In the genomic region with DNA sequence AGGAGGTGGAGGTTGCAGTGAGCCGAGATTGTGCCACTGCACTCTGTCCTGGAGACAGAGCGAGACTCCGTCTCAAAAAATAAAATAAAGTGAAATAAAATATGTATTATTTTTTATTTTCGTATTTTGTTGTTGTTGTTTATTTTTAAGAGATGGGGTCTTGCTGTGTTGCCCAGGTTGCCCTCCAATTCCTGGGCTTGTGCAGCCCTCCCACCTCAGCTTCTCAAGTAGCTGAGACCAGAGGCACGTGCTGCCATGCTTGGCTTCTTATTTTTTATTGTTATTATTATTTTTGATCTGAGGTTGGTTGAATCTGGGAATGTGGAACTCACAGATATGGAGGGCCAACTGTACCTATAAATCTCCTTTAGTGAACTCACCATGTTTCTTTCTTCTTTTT, we compare ENCODE assay signal across 22 cellular contexts. TPM values are rescaled to one million over a fixed set of nuclear protein-coding genes. Genes with fewer than 3 reads are reported as not detected.
A peak's percentile ranks its signal among the peaks of the same experiment; 100 is the strongest.
DNase-seq lines count a peak whose midpoint lies in the region; ATAC-seq, FAIRE-seq and TF ChIP-seq lines count a peak whose summit lies in the region.
"Had no signal": no experiment of that assay in that cellular context is flagged by ENCODE, and none has a peak within 500 bp of the region (broad histone marks: within the 10 kb centered on the region; RNA-seq: fewer than 3 reads in every experiment).

No MANE protein-coding gene starts in this region.

- no peaks in the 10 kb centered on the region for H4K20me1 ChIP-seq in K562 (replicated peaks; ENCODE audit: control insufficient read depth, insufficient read depth, low read length)

- H3K27me3 ChIP-seq in K562 (ENCODE audit: control insufficient read depth in 2 of 2, insufficient read depth in 2 of 2, low read length in 2 of 2) (no peaks in the 10 kb centered on the region), esophagus squamous epithelium (no peaks in the 10 kb centered on the region)

- no peak overlapping the region for H3K4me2 ChIP-seq in K562 (ENCODE audit: insufficient read depth, low read length)
- H3K4me2 ChIP-seq: A549 had no signal

- no peak overlapping the region for H3K4me3 ChIP-seq in HEK293 (ENCODE audit: low read depth, low read length)
- no peak overlapping the region for H3K4me3 ChIP-seq in K562
- H3K4me3 ChIP-seq in esophagus squamous epithelium: no peak overlapping the region
- H3K4me3 ChIP-seq: A549, GM23248 had no signal

- CTCF ChIA-PET in HEK293 (lab: Yijun Ruan, JAX) (no interaction called here), K562 (lab: Yijun Ruan, JAX; ENCODE audit: low intra/inter-chr PET ratio) (no interaction called here)

- FAIRE-seq in K562 (lab: Jason Lieb, UNC): no peak
- FAIRE-seq: A549, G401.6, GM12892, H1 had no signal

- H3K4me3 Mint-ChIP-seq in activated T-cell treated with anti-CD3 and anti-CD28 coated beads, Interleukin-2, amount 50 U/mL, for 24 hours: no peak overlapping the region
- H3K4me3 Mint-ChIP-seq: CD4-positive, alpha-beta memory T cell had no signal

- H2AFZ ChIP-seq in K562 (ENCODE audit: low read depth, low read length): no peak overlapping the region
- H2AFZ ChIP-seq: GM23248 had no signal

- in situ Hi-C loops in K562 (cut with MboI): no loop called here

- no peaks in the 10 kb centered on the region for H3K27me3 Mint-ChIP-seq in activated T-cell treated with anti-CD3 and anti-CD28 coated beads, Interleukin-2, amount 50 U/mL, for 24 hours
- H3K27me3 Mint-ChIP-seq: CD4-positive, alpha-beta memory T cell had no signal

- no peak for TF ChIP-seq EP300 in K562 (IDR thresholded peaks at IDR 0.05; ENCODE audit: low read length)

- no peaks in the 10 kb centered on the region for H3K9me1 ChIP-seq in K562 (ENCODE audit: control insufficient read depth, insufficient read depth, low read length)

- peaks cover 63% of the 10 kb centered on the region for H3K36me3 Mint-ChIP-seq in activated T-cell treated with anti-CD3 and anti-CD28 coated beads, Interleukin-2, amount 50 U/mL, for 24 hours (ENCODE audit: low read depth)

- H3K36me3 ChIP-seq in HEK293 (ENCODE audit: control insufficient read depth in 2 of 2, insufficient read depth in 1 of 2, low read length in 2 of 2): peaks cover 13 to 24% of the 10 kb centered on the region in 2 experiments; a peak in 2 of 3 replicates
- H3K36me3 ChIP-seq in K562 (ENCODE audit: control insufficient read depth, insufficient read depth, low read length): peaks cover 6% of the 10 kb centered on the region; the same call in 2 of the 3 replicates
- H3K36me3 ChIP-seq in esophagus squamous epithelium: peaks cover 0 to 25% (median 0%) of the 10 kb centered on the region in 3 donors

- TF ChIP-seq RAD21 in K562 (CRISPR knock-in tag; conservative IDR thresholded peaks at IDR 0.05 in 1 of 2, IDR thresholded peaks at IDR 0.05 in 1 of 2): no peak

- H3K9ac ChIP-seq in K562 (ENCODE audit: insufficient read depth in 1 of 2, low read depth in 2 of 2, low read length in 2 of 2): no peak overlapping the region
- H3K9ac ChIP-seq: GM23248 had no signal

- H3K9me3 ChIP-seq in HEK293 (ENCODE audit: control insufficient read depth, insufficient read depth, low read depth, low read length): no peaks in the 10 kb centered on the region
- H3K9me3 ChIP-seq in K562 (replicated peaks; ENCODE audit: control insufficient read depth, insufficient read depth, low read depth, low read length): no peaks in the 10 kb centered on the region
- H3K9me3 ChIP-seq in esophagus squamous epithelium: no peaks in the 10 kb centered on the region
- H3K9me3 ChIP-seq: A549 had no signal

- H3K4me1 ChIP-seq in HEK293 (ENCODE audit: control insufficient read depth, insufficient read depth, low read length): peaks cover 14% of the 10 kb centered on the region
- 0 out of 5 replicates have a peak, but pooled peaks cover 0 to 10% of the 10 kb centered on the region in 2 experiments for H3K4me1 ChIP-seq in K562 (replicated peaks in 1 of 2; ENCODE audit: control insufficient read depth in 2 of 2, insufficient read depth in 2 of 2, low read length in 2 of 2)
- H3K4me1 ChIP-seq in esophagus squamous epithelium: peaks cover 0 to 13% (median 0%) of the 10 kb centered on the region in 3 donors
- H3K4me1 ChIP-seq: A549 had no signal

- ATAC-seq in K562 (no peak), HG03520 (IDR thresholded peaks at IDR 0.05; ENCODE audit: unreplicated experiment) (no peak)
- ATAC-seq: A549 had no signal

- no peak for DNase-seq in activated T-cell treated with anti-CD3 and anti-CD28 coated beads, Interleukin-2, amount 50 U/mL, for 24 hours
- DNase-seq in activated T-cell treated with anti-CD3 and anti-CD28 coated beads, Interleukin-2, amount 50 U/mL, for 1 hour: no peak
- DNase-seq in K562 (ENCODE audit: extremely low read depth in 1 of 4, low spot score in 3 of 4): no peak
- no peak for DNase-seq in esophagus squamous epithelium (lab: John Stamatoyannopoulos, UW)
- DNase-seq: 8988T; ACHN; AML-193; C1 segment of cervical spinal cord; Calu3; CD4-positive, alpha-beta memory T cell; COR-L47; DMS53; DMS79 treated with DMSO at 0.1 percent for 48 hours; GM23248; H7; HCEC 1CT had no signal

- peak overlapping the region; percentile 69 for H3K27ac Mint-ChIP-seq in activated T-cell treated with anti-CD3 and anti-CD28 coated beads, Interleukin-2, amount 50 U/mL, for 24 hours
- H3K27ac Mint-ChIP-seq: CD4-positive, alpha-beta memory T cell had no signal

- no TSS peak for BruUV-seq in K562 (replicated peaks; lab: Mats Ljungman, UMichigan)

- peaks cover 49% of the 10 kb centered on the region for H3K4me1 Mint-ChIP-seq in activated T-cell treated with anti-CD3 and anti-CD28 coated beads, Interleukin-2, amount 50 U/mL, for 24 hours (ENCODE audit: low read depth)

- peaks cover 25% of the 10 kb centered on the region for H3K79me2 ChIP-seq in K562 (ENCODE audit: control insufficient read depth, insufficient read depth, low read length)

- POLR2A ChIA-PET in HEK293 (lab: Yijun Ruan, JAX) (no interaction called here), K562 (lab: Yijun Ruan, JAX) (interaction anchor here (1.0 to 1.5 kb wide), 2 partner anchors 9 to 11 kb away, joined by 3 to 5 read pairs; no protein-coding TSS in a partner anchor)

- TF ChIP-seq CTCF in HEK293 (tag by site-specific recombination; IDR thresholded peaks at IDR 0.05) (no peak), K562 (IDR thresholded peaks at IDR 0.05 in 2 of 3, conservative IDR thresholded peaks at IDR 0.05 in 1 of 3; ENCODE audit: insufficient read depth in 2 of 3, low read depth in 1 of 3, low read length in 3 of 3) (no peak), esophagus squamous epithelium (IDR thresholded peaks at IDR 0.05) (no peak)

- no peak overlapping the region for H3K27ac ChIP-seq in HEK293 (ENCODE audit: extremely low read depth, low read depth, low read length)
- no peak overlapping the region for H3K27ac ChIP-seq in K562 (ENCODE audit: extremely low read depth, low read depth, low read length)
- H3K27ac ChIP-seq in esophagus squamous epithelium: no peak overlapping the region
- H3K27ac ChIP-seq: A549, GM23248 had no signal

- intact Hi-C loops in K562 (cut with micrococcal nuclease) (no loop called here), esophagus squamous epithelium (cut with DNase I) (no loop called here)

- no peaks in the 10 kb centered on the region for H3K9me3 Mint-ChIP-seq in activated T-cell treated with anti-CD3 and anti-CD28 coated beads, Interleukin-2, amount 50 U/mL, for 24 hours
- H3K9me3 Mint-ChIP-seq: CD4-positive, alpha-beta memory T cell had no signal

- 79% methylated on average over 5 of the region's 5 CpGs for WGBS in K562 (ENCODE audit: insufficient coverage, low coverage, missing lambda C conversion rate)
- 85 to 95% methylated on average over 5 of the region's 5 CpGs for WGBS in esophagus squamous epithelium, 2 donors

- TF ChIP-seq POLR2A in K562 (conservative IDR thresholded peaks at IDR 0.05): no peak
- TF ChIP-seq POLR2A in esophagus squamous epithelium (IDR thresholded peaks at IDR 0.05): no peak

RNA-seq across cellular contexts. Expression of gene KPNA5, which starts 10.1 kb away (rescaled TPM):
- 4.2 and 13.2 TPM in 2 replicates for total RNA-seq in K562 (2011; cell fraction: chromatin; rRNA removed; ENCODE audit: low replicate concordance)
- 1.2 and 1.3 TPM in 2 replicates for total RNA-seq in K562 (2011; cell fraction: nucleolus; rRNA removed)
- total RNA-seq in K562 (2011; cell fraction: nucleoplasm; rRNA removed): 2.1 and 3.7 TPM in 2 replicates
- total RNA-seq in K562 (2014; rRNA removed): 5.4 and 6.3 TPM in 2 replicates
- 9.3 and 9.5 TPM in 2 replicates for total RNA-seq in K562 (2014; rRNA removed; fragmentation: Illumina TruSeq; extraction: Trizol)
- 9.0 and 10.3 TPM in 2 replicates for total RNA-seq in K562 (2015; rRNA removed; fragmentation: Illumina TruSeq; extraction: Trizol)
- 6.5 and 7.5 TPM in 2 replicates for total RNA-seq in K562 (2021)
- 5.2 and 7.0 TPM in 2 replicates for polyA plus RNA-seq in K562 (2011; rRNA removed)
- 0.76 and 2.3 TPM in 2 replicates for polyA plus RNA-seq in K562 (2011; cell fraction: cytosol; rRNA removed)
- polyA plus RNA-seq in K562 (2011; cell fraction: nucleus; rRNA removed): 3.3 and 4.0 TPM in 2 replicates
- 2.9 and 3.0 TPM in 2 replicates for polyA plus RNA-seq in K562 (2012)
- 6.5 and 6.9 TPM in 2 replicates for polyA plus RNA-seq in K562 (2014; fragmentation: Illumina TruSeq; extraction: Trizol)
- polyA plus RNA-seq in K562 (2014; fragmentation: Nextera tagmentation; extraction: Ambion mirVana): 1 to 10 TPM; 3.2 to 3.3 TPM
- 3.7 and 4.5 TPM in 2 replicates for polyA plus RNA-seq in K562 (2014; rRNA removed)
- 10.0 and 13.8 TPM in 2 replicates for polyA minus RNA-seq in K562 (2011; rRNA and poly(A)+ RNA removed)
- 3.7 and 5.6 TPM in 2 replicates for polyA minus RNA-seq in K562 (2011; cell fraction: cytosol; rRNA and poly(A)+ RNA removed)
- 2.7 and 3.4 TPM in 2 replicates for polyA minus RNA-seq in K562 (2011; cell fraction: nucleus; rRNA and poly(A)+ RNA removed)
- total RNA-seq in esophagus squamous epithelium: 1 to 10 TPM; 1.1 to 8.2 (median 3.2) TPM

RNA-seq across cellular contexts. Expression of gene ZUP1, which starts 22.6 kb away (rescaled TPM):
- 23.4 and 99.7 TPM in 2 replicates for total RNA-seq in K562 (2011; cell fraction: chromatin; rRNA removed; ENCODE audit: low replicate concordance)
- 12.8 and 18.8 TPM in 2 replicates for total RNA-seq in K562 (2011; cell fraction: nucleolus; rRNA removed)
- total RNA-seq in K562 (2011; cell fraction: nucleoplasm; rRNA removed): 23.4 and 26.0 TPM in 2 replicates
- total RNA-seq in K562 (2014; rRNA removed) (18.3 and 19.1 TPM in 2 replicates), K562 (2014; rRNA removed; fragmentation: Illumina TruSeq; extraction: Trizol) (37.7 and 42.9 TPM in 2 replicates), K562 (2015; rRNA removed; fragmentation: Illumina TruSeq; extraction: Trizol) (28.6 and 31.8 TPM in 2 replicates), K562 (2021) (20.1 and 25.6 TPM in 2 replicates), esophagus squamous epithelium (10 to 100 TPM in 1 of 4 donors, 1 to 10 TPM in 3; 8.3 to 10.2 (median 9.8) TPM)
- polyA plus RNA-seq in K562 (2011; rRNA removed) (35.8 and 39.3 TPM in 2 replicates), K562 (2014; fragmentation: Illumina TruSeq; extraction: Trizol) (27.2 and 31.3 TPM in 2 replicates), K562 (2014; fragmentation: Nextera tagmentation; extraction: Ambion mirVana) (10 to 100 TPM; 11.8 to 16.2 TPM), K562 (2014; rRNA removed) (27.5 and 29.7 TPM in 2 replicates)
- 4.5 and 8.0 TPM in 2 replicates for polyA plus RNA-seq in K562 (2011; cell fraction: cytosol; rRNA removed)
- 31.8 and 55.7 TPM in 2 replicates for polyA plus RNA-seq in K562 (2011; cell fraction: nucleus; rRNA removed)
- 13.7 and 17.0 TPM in 2 replicates for polyA plus RNA-seq in K562 (2012)
- polyA minus RNA-seq in K562 (2011; rRNA and poly(A)+ RNA removed): 23.9 and 31.9 TPM in 2 replicates
- 11.1 and 11.2 TPM in 2 replicates for polyA minus RNA-seq in K562 (2011; cell fraction: cytosol; rRNA and poly(A)+ RNA removed)
- polyA minus RNA-seq in K562 (2011; cell fraction: nucleus; rRNA and poly(A)+ RNA removed): 22.1 and 40.3 TPM in 2 replicates
